ENCODE assay signal across 13 cellular contexts in the genomic region with DNA sequence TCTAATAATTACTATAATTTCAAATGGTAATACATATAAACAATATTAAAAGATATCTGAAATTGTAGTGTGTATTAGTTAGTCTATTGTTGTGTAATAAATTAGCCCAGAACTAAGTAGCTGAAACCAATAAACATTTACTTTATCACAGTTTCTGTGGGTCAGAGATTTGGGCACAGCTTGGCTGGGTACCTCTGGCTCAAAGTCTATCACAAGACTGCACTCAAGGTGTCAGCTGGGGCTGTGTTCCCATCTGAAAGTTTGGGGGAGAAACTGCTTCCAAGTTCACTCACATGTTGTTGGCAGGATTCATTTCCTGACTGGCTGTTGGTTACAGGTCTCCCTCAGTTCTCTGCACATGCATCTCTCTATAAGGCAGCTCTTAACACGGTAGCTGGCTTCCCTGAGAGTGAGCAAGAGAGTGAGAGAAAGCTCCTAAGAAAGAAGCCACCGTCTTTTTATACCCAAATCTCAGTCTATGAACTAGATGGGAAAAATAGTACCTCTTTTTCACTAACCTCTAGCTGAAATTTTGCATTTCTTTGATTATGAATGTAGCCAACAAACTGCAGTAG. TPM values are rescaled to one million over a fixed set of nuclear protein-coding genes. Genes with fewer than 3 reads are reported as not detected.
DNase-seq lines count a peak whose midpoint lies in the region; ATAC-seq, FAIRE-seq and TF ChIP-seq lines count a peak whose summit lies in the region.
"Had no signal": no experiment of that assay in that cellular context is flagged by ENCODE, and none has a peak within 500 bp of the region (broad histone marks: within the 10 kb centered on the region; RNA-seq: fewer than 3 reads in every experiment).

No MANE protein-coding gene starts in this region.

- H3K36me3 ChIP-seq in CD4-positive, CD25-positive, alpha-beta regulatory T cell (ENCODE audit: control insufficient read depth, insufficient read depth, low read length): peaks cover 61% of the 10 kb centered on the region
- H3K36me3 ChIP-seq: esophagus muscularis mucosa, transverse colon had no signal

- no peak for ATAC-seq in CD4-positive, CD25-positive, alpha-beta regulatory T cell (ENCODE audit: low read depth in 2 of 2)
- ATAC-seq in HG03175 (IDR thresholded peaks at IDR 0.05; ENCODE audit: unreplicated experiment): peak; percentile 27

- no peaks in the 10 kb centered on the region for H3K27me3 Mint-ChIP-seq in CD4-positive, CD25-positive, alpha-beta regulatory T cell
- no peaks in the 10 kb centered on the region for H3K27me3 Mint-ChIP-seq in immature natural killer cell (ENCODE audit: low read depth in 3 of 3)

- H3K4me3 Mint-ChIP-seq in CD4-positive, CD25-positive, alpha-beta regulatory T cell: no peak overlapping the region
- H3K4me3 Mint-ChIP-seq in immature natural killer cell: no peak overlapping the region

- H3K4me3 ChIP-seq in CD4-positive, CD25-positive, alpha-beta regulatory T cell (ENCODE audit: low read depth, low read length): peak overlapping the region; percentile 16
- H3K4me3 ChIP-seq: esophagus muscularis mucosa, hepatocyte, transverse colon had no signal

- peaks cover 33 to 82% (median 66%) of the 10 kb centered on the region in 4 donors for H3K4me1 Mint-ChIP-seq in CD4-positive, CD25-positive, alpha-beta regulatory T cell
- H3K4me1 Mint-ChIP-seq in immature natural killer cell: peaks cover 44 to 72% of the 10 kb centered on the region in 2 donors

- peaks cover 39% of the 10 kb centered on the region for H3K36me3 Mint-ChIP-seq in CD4-positive, CD25-positive, alpha-beta regulatory T cell
- H3K36me3 Mint-ChIP-seq in immature natural killer cell: peaks cover under 1 to 14% (median 13%) of the 10 kb centered on the region in 3 donors

- no peaks in the 10 kb centered on the region for H3K9me3 Mint-ChIP-seq in CD4-positive, CD25-positive, alpha-beta regulatory T cell
- H3K9me3 Mint-ChIP-seq in immature natural killer cell: no peaks in the 10 kb centered on the region

- TF ChIP-seq POLR2A in GM12891 (IDR thresholded peaks at IDR 0.05; ENCODE audit: low read depth, low read length): no peak

- H3K4me1 ChIP-seq in CD4-positive, CD25-positive, alpha-beta regulatory T cell (ENCODE audit: control insufficient read depth, insufficient read depth, low read length, poor library complexity, severe bottlenecking): peaks cover 49% of the 10 kb centered on the region
- H3K4me1 ChIP-seq: transverse colon had no signal

- no peaks in the 10 kb centered on the region for H3K27me3 ChIP-seq in CD4-positive, CD25-positive, alpha-beta regulatory T cell (ENCODE audit: control insufficient read depth, insufficient read depth, low read length)
- H3K27me3 ChIP-seq: esophagus muscularis mucosa, hepatocyte, transverse colon had no signal

- no peak overlapping the region for H3K27ac ChIP-seq in CD4-positive, CD25-positive, alpha-beta regulatory T cell (ENCODE audit: insufficient read depth, low read length, poor library complexity, severe bottlenecking)
- H3K27ac ChIP-seq: esophagus muscularis mucosa, hepatocyte, transverse colon had no signal

- FAIRE-seq in GM12891 (lab: Jason Lieb, UNC) (peak; percentile 35), frontal cortex (lab: Jason Lieb, UNC) (no peak)
- FAIRE-seq: G401.6 had no signal

- no peak for DNase-seq in CD4-positive, CD25-positive, alpha-beta regulatory T cell
- DNase-seq in GM12891 (ENCODE audit: insufficient read length, low spot score) (no peak), immature natural killer cell (no peak), frontal cortex (ENCODE audit: low spot score in 2 of 2) (no peak), NCI-H526 (lab: John Stamatoyannopoulos, UW) (no peak), NCI-H2107 (lab: John Stamatoyannopoulos, UW) (no peak)
- DNase-seq: NCI-H2081, NCI-H748 treated with DMSO at 0.1 percent for 48 hours, transverse colon had no signal

- H3K27ac Mint-ChIP-seq in CD4-positive, CD25-positive, alpha-beta regulatory T cell: peak overlapping the region in 2 of 3 donors; percentile 15 to 87
- peak overlapping the region in 4 of 6 donors; percentile 10 to 67 (median 48) for H3K27ac Mint-ChIP-seq in immature natural killer cell

- no peaks in the 10 kb centered on the region for H3K9me3 ChIP-seq in CD4-positive, CD25-positive, alpha-beta regulatory T cell (ENCODE audit: control insufficient read depth in 2 of 2, low read length in 2 of 2)
- H3K9me3 ChIP-seq: esophagus muscularis mucosa, transverse colon had no signal

TF ChIP-seq in GM12891, 5 proteins besides CTCF, POLR2A, EP300 and RAD21:
- TF ChIP-seq TAF1 (IDR thresholded peaks at IDR 0.05; ENCODE audit: low read depth, low read length): no peak

RNA-seq across cellular contexts. Expression of a gene that starts 25.6 kb away (rescaled TPM):
- total RNA-seq in CD4-positive, CD25-positive, alpha-beta regulatory T cell: 473 TPM
- polyA plus RNA-seq in CD4-positive, CD25-positive, alpha-beta regulatory T cell: 100 to 1,000 TPM in 2 of 4 donors, 10 to 100 TPM in 2; 95.5 to 114 (median 105) TPM
- polyA plus RNA-seq in GM12891 (2012; ENCODE audit: low read depth, missing spikeins): 91.7 TPM
- 100 to 1,000 TPM in 2 of 3 donors, 10 to 100 TPM in 1; 93.7 to 252 (median 131) TPM for polyA plus RNA-seq in immature natural killer cell
- 1.2 TPM for total RNA-seq in frontal cortex

Comparison
In these comparisons a context has a peak if more than half of its experiments do, and no peak if none do; other contexts are left out.
1. RNA of a gene that starts 25.6 kb away (total RNA-seq): 473 TPM in CD4-positive, CD25-positive, alpha-beta regulatory T cell (single experiment); 1.2 TPM in frontal cortex (single experiment); every median in the first group is over 100 times any median in the second.